1 cellular context compared by ENCODE assay signal in the genomic region with DNA sequence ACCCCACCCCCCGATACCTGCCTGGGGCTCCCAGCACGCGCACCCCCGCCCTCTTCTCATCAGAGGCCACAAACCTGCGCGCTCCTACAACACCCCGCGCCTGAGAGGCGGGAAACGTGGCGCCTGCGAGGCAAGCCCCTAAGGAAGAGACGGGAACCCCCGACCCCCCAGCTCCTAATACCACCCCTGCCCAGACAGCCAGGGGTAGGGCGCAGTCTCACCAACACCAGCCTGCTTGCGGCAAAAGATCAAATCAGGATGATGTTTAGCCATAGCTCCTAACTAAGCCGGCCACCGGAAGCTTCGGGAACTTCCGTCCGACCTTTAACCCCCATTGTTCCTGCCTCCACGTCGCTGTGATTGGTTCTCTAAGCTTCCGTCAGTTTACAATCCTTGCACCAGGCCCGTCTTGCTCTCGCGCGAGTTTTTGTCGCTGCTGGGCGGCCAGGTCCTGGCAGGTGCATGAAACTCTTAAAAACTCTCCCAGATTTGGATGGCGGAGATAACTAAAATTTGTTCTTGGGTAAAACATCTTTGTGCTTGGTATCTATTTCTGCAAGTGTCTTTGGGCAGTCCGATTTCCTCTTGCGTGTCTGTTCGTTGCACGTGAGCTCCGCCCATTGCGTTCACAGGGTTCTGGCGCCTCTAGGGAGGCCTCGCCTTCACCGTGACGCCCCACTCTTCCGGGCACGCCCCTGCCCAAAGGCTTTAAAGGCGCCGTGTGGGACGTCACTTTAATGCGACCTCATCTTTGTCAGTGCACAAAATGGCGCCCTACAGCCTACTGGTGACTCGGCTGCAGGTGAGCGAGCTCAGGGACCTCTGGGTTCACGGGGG.
A peak's percentile ranks its signal among the peaks of the same experiment; 100 is the strongest.
TF ChIP-seq lines count a peak whose summit lies in the region.

Gene ACO2, plus strand, starts transcription at position 737 of the 837 bp plus-strand sequence. Its CDS starts 30 bp downstream, at position 767.
Gene PHF5A, minus strand, starts transcription at position 312 of the 837 bp plus-strand sequence. Its CDS starts 39 bp downstream, at position 273.

TF ChIP-seq in K562, 482 proteins besides CTCF, POLR2A, EP300 and RAD21 (continued from another document and continues in another):
- TF ChIP-seq, protein P1, sequence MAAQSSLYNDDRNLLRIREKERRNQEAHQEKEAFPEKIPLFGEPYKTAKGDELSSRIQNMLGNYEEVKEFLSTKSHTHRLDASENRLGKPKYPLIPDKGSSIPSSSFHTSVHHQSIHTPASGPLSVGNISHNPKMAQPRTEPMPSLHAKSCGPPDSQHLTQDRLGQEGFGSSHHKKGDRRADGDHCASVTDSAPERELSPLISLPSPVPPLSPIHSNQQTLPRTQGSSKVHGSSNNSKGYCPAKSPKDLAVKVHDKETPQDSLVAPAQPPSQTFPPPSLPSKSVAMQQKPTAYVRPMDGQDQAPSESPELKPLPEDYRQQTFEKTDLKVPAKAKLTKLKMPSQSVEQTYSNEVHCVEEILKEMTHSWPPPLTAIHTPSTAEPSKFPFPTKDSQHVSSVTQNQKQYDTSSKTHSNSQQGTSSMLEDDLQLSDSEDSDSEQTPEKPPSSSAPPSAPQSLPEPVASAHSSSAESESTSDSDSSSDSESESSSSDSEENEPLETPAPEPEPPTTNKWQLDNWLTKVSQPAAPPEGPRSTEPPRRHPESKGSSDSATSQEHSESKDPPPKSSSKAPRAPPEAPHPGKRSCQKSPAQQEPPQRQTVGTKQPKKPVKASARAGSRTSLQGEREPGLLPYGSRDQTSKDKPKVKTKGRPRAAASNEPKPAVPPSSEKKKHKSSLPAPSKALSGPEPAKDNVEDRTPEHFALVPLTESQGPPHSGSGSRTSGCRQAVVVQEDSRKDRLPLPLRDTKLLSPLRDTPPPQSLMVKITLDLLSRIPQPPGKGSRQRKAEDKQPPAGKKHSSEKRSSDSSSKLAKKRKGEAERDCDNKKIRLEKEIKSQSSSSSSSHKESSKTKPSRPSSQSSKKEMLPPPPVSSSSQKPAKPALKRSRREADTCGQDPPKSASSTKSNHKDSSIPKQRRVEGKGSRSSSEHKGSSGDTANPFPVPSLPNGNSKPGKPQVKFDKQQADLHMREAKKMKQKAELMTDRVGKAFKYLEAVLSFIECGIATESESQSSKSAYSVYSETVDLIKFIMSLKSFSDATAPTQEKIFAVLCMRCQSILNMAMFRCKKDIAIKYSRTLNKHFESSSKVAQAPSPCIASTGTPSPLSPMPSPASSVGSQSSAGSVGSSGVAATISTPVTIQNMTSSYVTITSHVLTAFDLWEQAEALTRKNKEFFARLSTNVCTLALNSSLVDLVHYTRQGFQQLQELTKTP (IDR thresholded peaks at IDR 0.05; ENCODE audit: low read depth in 1 of 2, partially characterized antibody in 2 of 2), result peak; percentile 67 to 96
- TF ChIP-seq MTA3 (IDR thresholded peaks at IDR 0.05; ENCODE audit: borderline replicate concordance) (peak; percentile 98), KLF6 (CRISPR knock-in tag; IDR thresholded peaks at IDR 0.05; ENCODE audit: borderline replicate concordance) (no peak), TARDBP (IDR thresholded peaks at IDR 0.05) (peak; percentile 54; the same call in 1 of the 2 replicates), TEAD1 (CRISPR knock-in tag; IDR thresholded peaks at IDR 0.05) (peak in 1 of 2 experiments; percentile 68; a peak in 1 of 4 replicates), ZNF143 (CRISPR knock-in tag; IDR thresholded peaks at IDR 0.05) (0 out of 2 replicates have a peak, but pooled peaks have one; percentile 24), ZNF766 (CRISPR knock-in tag; conservative IDR thresholded peaks at IDR 0.05) (peak; percentile 56; the same call in 1 of the 2 replicates), NFRKB (IDR thresholded peaks at IDR 0.05; ENCODE audit: low read depth) (peak; percentile 93), FOXP1 (CRISPR knock-in tag; IDR thresholded peaks at IDR 0.05) (0 out of 2 replicates have a peak, but pooled peaks have one; percentile 57), USF1 (CRISPR knock-in tag; IDR thresholded peaks at IDR 0.05) (peak; percentile 62), GABPB1 (CRISPR knock-in tag; IDR thresholded peaks at IDR 0.05) (peak; percentile 87), CEBPB (tag; IDR thresholded peaks at IDR 0.05) (0 out of 2 replicates have a peak, but pooled peaks have one; percentile 16), GABPA (tag; conservative IDR thresholded peaks at IDR 0.05; ENCODE audit: low read depth) (peak; percentile 97), SIN3A (IDR thresholded peaks at IDR 0.05; ENCODE audit: borderline replicate concordance in 2 of 2, control insufficient read depth in 1 of 2, low read depth in 2 of 2, low read length in 2 of 2) (peak; percentile 80 to 86; a peak in 2 of 4 replicates), MEIS2 (IDR thresholded peaks at IDR 0.05; ENCODE audit: partially characterized antibody) (peak; percentile 3), RFX1 (IDR thresholded peaks at IDR 0.05) (0 out of 2 replicates have a peak, but pooled peaks have one; percentile 7), FOXA3 (CRISPR knock-in tag; conservative IDR thresholded peaks at IDR 0.05 in 1 of 2, IDR thresholded peaks at IDR 0.05 in 1 of 2) (peak in 1 of 2 experiments; percentile 73; a peak in 2 of 4 replicates), GTF2B (IDR thresholded peaks at IDR 0.05; ENCODE audit: extremely low read depth, insufficient read length) (peak; percentile 40), E2F8 (IDR thresholded peaks at IDR 0.05; ENCODE audit: low read depth, partially characterized antibody) (peak; percentile 74), NR1H2 (CRISPR knock-in tag; IDR thresholded peaks at IDR 0.05) (0 out of 2 replicates have a peak, but pooled peaks have one; percentile 87), MTA2 (IDR thresholded peaks at IDR 0.05; ENCODE audit: low read depth) (peak; percentile 60; the same call in 1 of the 2 replicates), FOXK2 (conservative IDR thresholded peaks at IDR 0.05 in 1 of 2, IDR thresholded peaks at IDR 0.05 in 1 of 2; ENCODE audit: low read depth in 2 of 2) (peak; percentile 46 to 88), ZNF696 (CRISPR knock-in tag; conservative IDR thresholded peaks at IDR 0.05) (no peak), MBD2 (IDR thresholded peaks at IDR 0.05; ENCODE audit: borderline replicate concordance, low read depth) (peak; percentile 53; the same call in 1 of the 2 replicates), SREBF2 (CRISPR knock-in tag; IDR thresholded peaks at IDR 0.05) (0 out of 2 replicates have a peak, but pooled peaks have one; percentile 83), ZBTB7A (IDR thresholded peaks at IDR 0.05; ENCODE audit: borderline replicate concordance, control insufficient read depth, low read depth, low read length) (no peak), NR3C1 (CRISPR knock-in tag; IDR thresholded peaks at IDR 0.05) (no peak), CREM (IDR thresholded peaks at IDR 0.05; ENCODE audit: low read depth) (peak; percentile 99)
- TF ChIP-seq, protein P2, sequence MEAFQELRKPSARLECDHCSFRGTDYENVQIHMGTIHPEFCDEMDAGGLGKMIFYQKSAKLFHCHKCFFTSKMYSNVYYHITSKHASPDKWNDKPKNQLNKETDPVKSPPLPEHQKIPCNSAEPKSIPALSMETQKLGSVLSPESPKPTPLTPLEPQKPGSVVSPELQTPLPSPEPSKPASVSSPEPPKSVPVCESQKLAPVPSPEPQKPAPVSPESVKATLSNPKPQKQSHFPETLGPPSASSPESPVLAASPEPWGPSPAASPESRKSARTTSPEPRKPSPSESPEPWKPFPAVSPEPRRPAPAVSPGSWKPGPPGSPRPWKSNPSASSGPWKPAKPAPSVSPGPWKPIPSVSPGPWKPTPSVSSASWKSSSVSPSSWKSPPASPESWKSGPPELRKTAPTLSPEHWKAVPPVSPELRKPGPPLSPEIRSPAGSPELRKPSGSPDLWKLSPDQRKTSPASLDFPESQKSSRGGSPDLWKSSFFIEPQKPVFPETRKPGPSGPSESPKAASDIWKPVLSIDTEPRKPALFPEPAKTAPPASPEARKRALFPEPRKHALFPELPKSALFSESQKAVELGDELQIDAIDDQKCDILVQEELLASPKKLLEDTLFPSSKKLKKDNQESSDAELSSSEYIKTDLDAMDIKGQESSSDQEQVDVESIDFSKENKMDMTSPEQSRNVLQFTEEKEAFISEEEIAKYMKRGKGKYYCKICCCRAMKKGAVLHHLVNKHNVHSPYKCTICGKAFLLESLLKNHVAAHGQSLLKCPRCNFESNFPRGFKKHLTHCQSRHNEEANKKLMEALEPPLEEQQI (IDR thresholded peaks at IDR 0.05), result no peak
- TF ChIP-seq, protein P3, sequence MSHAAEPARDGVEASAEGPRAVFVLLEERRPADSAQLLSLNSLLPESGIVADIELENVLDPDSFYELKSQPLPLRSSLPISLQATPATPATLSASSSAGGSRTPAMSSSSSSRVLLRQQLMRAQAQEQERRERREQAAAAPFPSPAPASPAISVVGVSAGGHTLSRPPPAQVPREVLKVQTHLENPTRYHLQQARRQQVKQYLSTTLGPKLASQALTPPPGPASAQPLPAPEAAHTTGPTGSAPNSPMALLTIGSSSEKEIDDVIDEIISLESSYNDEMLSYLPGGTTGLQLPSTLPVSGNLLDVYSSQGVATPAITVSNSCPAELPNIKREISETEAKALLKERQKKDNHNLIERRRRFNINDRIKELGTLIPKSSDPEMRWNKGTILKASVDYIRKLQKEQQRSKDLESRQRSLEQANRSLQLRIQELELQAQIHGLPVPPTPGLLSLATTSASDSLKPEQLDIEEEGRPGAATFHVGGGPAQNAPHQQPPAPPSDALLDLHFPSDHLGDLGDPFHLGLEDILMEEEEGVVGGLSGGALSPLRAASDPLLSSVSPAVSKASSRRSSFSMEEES (CRISPR knock-in tag; IDR thresholded peaks at IDR 0.05), result no peak
- TF ChIP-seq, protein P4, sequence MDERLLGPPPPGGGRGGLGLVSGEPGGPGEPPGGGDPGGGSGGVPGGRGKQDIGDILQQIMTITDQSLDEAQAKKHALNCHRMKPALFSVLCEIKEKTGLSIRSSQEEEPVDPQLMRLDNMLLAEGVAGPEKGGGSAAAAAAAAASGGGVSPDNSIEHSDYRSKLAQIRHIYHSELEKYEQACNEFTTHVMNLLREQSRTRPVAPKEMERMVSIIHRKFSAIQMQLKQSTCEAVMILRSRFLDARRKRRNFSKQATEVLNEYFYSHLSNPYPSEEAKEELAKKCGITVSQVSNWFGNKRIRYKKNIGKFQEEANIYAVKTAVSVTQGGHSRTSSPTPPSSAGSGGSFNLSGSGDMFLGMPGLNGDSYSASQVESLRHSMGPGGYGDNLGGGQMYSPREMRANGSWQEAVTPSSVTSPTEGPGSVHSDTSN (CRISPR knock-in tag; IDR thresholded peaks at IDR 0.05; ENCODE audit: low read depth), result no peak
- TF ChIP-seq, protein P4 (tag; conservative IDR thresholded peaks at IDR 0.05; ENCODE audit: low read depth), result peak; percentile 83
- TF ChIP-seq, protein P5, sequence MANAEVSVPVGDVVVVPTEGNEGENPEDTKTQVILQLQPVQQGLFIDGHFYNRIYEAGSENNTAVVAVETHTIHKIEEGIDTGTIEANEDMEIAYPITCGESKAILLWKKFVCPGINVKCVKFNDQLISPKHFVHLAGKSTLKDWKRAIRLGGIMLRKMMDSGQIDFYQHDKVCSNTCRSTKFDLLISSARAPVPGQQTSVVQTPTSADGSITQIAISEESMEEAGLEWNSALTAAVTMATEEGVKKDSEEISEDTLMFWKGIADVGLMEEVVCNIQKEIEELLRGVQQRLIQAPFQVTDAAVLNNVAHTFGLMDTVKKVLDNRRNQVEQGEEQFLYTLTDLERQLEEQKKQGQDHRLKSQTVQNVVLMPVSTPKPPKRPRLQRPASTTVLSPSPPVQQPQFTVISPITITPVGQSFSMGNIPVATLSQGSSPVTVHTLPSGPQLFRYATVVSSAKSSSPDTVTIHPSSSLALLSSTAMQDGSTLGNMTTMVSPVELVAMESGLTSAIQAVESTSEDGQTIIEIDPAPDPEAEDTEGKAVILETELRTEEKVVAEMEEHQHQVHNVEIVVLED (CRISPR knock-in tag; IDR thresholded peaks at IDR 0.05), result 0 out of 2 replicates have a peak, but pooled peaks have one; percentile 6
- TF ChIP-seq, protein P6, sequence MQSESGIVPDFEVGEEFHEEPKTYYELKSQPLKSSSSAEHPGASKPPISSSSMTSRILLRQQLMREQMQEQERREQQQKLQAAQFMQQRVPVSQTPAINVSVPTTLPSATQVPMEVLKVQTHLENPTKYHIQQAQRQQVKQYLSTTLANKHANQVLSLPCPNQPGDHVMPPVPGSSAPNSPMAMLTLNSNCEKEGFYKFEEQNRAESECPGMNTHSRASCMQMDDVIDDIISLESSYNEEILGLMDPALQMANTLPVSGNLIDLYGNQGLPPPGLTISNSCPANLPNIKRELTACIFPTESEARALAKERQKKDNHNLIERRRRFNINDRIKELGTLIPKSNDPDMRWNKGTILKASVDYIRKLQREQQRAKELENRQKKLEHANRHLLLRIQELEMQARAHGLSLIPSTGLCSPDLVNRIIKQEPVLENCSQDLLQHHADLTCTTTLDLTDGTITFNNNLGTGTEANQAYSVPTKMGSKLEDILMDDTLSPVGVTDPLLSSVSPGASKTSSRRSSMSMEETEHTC (IDR thresholded peaks at IDR 0.05), result no peak
